ENCODE assay signal across 14 cellular contexts in the genomic region with DNA sequence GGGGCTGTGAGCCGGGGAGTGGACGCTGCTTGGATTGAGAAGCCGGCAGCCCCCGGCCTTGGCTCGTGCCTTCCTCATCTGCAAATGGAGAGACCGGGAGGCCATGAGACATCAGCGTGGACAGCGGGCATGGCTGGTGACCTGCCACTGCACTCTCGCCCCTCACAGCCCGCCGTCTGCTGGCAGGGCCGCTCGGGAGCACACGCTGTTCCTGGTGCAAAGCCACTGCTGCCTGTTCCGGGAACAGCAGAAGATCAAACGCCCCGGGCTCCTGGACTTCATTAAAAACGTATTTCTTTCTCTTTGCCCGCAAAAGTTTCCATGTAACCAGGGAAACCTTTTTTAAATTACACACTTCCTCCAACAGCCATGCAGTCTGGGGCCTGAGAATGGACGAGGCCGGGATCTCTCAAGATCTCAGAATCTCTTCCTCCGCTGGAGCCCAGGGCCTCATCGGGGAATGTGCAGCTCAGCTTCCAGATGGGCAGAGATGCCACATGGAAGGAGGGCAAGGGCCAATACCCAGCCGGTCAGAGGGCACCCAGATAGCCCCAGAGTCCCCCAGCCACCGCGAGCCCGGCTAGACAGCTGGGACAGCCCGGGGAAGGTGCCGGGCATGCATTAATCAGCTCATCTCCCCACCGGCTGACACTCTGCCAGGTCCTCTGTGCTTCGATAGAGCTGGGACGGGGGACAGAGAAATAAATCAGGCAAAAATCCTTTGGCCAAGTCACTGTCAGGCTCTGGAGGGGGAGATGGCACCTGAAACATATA.
A peak's percentile ranks its signal among the peaks of the same experiment; 100 is the strongest.
DNase-seq lines count a peak whose midpoint lies in the region; ATAC-seq, FAIRE-seq and TF ChIP-seq lines count a peak whose summit lies in the region.
"Had no signal": no experiment of that assay in that cellular context is flagged by ENCODE, and none has a peak within 500 bp of the region (broad histone marks: within the 10 kb centered on the region; RNA-seq: fewer than 3 reads in every experiment).

No MANE protein-coding gene starts in this region.

- no peak overlapping the region for H3K4me3 Mint-ChIP-seq in stimulated activated memory B cell treated with anti-CD40 and anti-IgM and Interleukin-4, amounts not matched to agents 10 μg/mL and 1 μg/mL and 100 μg/mL, for 72 hours
- H3K4me3 Mint-ChIP-seq: WTC11 had no signal

- H2AK5ac ChIP-seq in neuronal stem cell (ENCODE audit: low read depth, low read length): peak overlapping the region; percentile 70

- intact Hi-C loops in HepG2 (cut with micrococcal nuclease; ENCODE audit: unreplicated experiment) (no loop called here), aorta (cut with DNase I) (no loop called here)

- POLR2A ChIA-PET in HepG2 (lab: Yijun Ruan, JAX): no interaction called here

- TF ChIP-seq EP300 in HepG2 (IDR thresholded peaks at IDR 0.05; ENCODE audit: low read depth in 2 of 2, low read length in 2 of 2): no peak
- TF ChIP-seq EP300 in HepG2 (CRISPR knock-in tag; IDR thresholded peaks at IDR 0.05; ENCODE audit: borderline replicate concordance): no peak

- peaks cover 46% of the 10 kb centered on the region for H3K27me3 Mint-ChIP-seq in stimulated activated memory B cell treated with anti-CD40 and anti-IgM and Interleukin-4, amounts not matched to agents 10 μg/mL and 1 μg/mL and 100 μg/mL, for 72 hours

- H3K9ac ChIP-seq in liver (ENCODE audit: low read depth in 1 of 2, low read length in 2 of 2): no peak overlapping the region
- H3K9ac ChIP-seq in HepG2 (ENCODE audit: insufficient read depth, low read depth, low read length): no peak overlapping the region
- H3K9ac ChIP-seq in neuronal stem cell (ENCODE audit: low read depth, low read length, poor library complexity): no peak overlapping the region

- H3K4me1 Mint-ChIP-seq in stimulated activated memory B cell treated with anti-CD40 and anti-IgM and Interleukin-4, amounts not matched to agents 10 μg/mL and 1 μg/mL and 100 μg/mL, for 72 hours: no peaks in the 10 kb centered on the region
- H3K4me1 Mint-ChIP-seq: WTC11 had no signal

- FAIRE-seq in HepG2 (lab: Jason Lieb, UNC): no peak
- FAIRE-seq: H1 had no signal

- DNase-seq in HepG2 (ENCODE audit: low spot score) (no peak), fibroblast of villous mesenchyme (ENCODE audit: low read depth) (peak; percentile 30), neuronal stem cell (ENCODE audit: low spot score) (no peak), aorta (peak; percentile 65 to 73), DMS153 treated with DMSO at 0.1 percent for 48 hours (lab: John Stamatoyannopoulos, UW; ENCODE audit: unreplicated experiment) (no peak)
- no peak for DNase-seq in activated naive CD4-positive, alpha-beta T cell treated with anti-CD3 and anti-CD28 coated beads, Interleukin-2, amount 50 U/mL, for 16 hours
- DNase-seq: GF-D8, KG1 had no signal

- BruUV-seq in HepG2 (replicated peaks; lab: Mats Ljungman, UMichigan): no TSS peak

- H2BK120ac ChIP-seq in neuronal stem cell (ENCODE audit: low read depth, low read length): no peak overlapping the region

- peak overlapping the region; percentile 66 for H2BK5ac ChIP-seq in neuronal stem cell (ENCODE audit: low read length)

- no peak overlapping the region for H4K8ac ChIP-seq in neuronal stem cell (ENCODE audit: low read depth, low read length)

- peak overlapping the region; percentile 21 for H3K14ac ChIP-seq in neuronal stem cell (ENCODE audit: low read length)

- no peak overlapping the region for H3K4ac ChIP-seq in neuronal stem cell (ENCODE audit: low read length)

- no peak for TF ChIP-seq RAD21 in liver (IDR thresholded peaks at IDR 0.05)
- TF ChIP-seq RAD21 in HepG2 (CRISPR knock-in tag; IDR thresholded peaks at IDR 0.05): no peak

- H3K23ac ChIP-seq in neuronal stem cell (ENCODE audit: low read depth, low read length, poor library complexity): no peak overlapping the region

- no peaks in the 10 kb centered on the region for H3K36me3 Mint-ChIP-seq in stimulated activated memory B cell treated with anti-CD40 and anti-IgM and Interleukin-4, amounts not matched to agents 10 μg/mL and 1 μg/mL and 100 μg/mL, for 72 hours
- H3K36me3 Mint-ChIP-seq: WTC11 had no signal

- H2AFZ ChIP-seq in HepG2 (ENCODE audit: low read length): no peak overlapping the region
- H2AFZ ChIP-seq in neuronal stem cell (ENCODE audit: low read length): peak overlapping the region; percentile 0

- no peaks in the 10 kb centered on the region for H4K20me1 ChIP-seq in HepG2 (ENCODE audit: insufficient read depth, low read length)

- H2BK12ac ChIP-seq in neuronal stem cell (ENCODE audit: low read length): peak overlapping the region; percentile 22

- peak overlapping the region; percentile 76 for H3K18ac ChIP-seq in neuronal stem cell (ENCODE audit: low read length)

- no peaks in the 10 kb centered on the region for H3K79me2 ChIP-seq in HepG2 (ENCODE audit: insufficient read depth, low read length)

- H3K4me3 ChIP-seq in liver (ENCODE audit: low read depth in 1 of 3, low read length in 3 of 3) (no peak overlapping the region), HepG2 (replicated peaks in 1 of 3; ENCODE audit: insufficient read depth in 1 of 3, low read depth in 2 of 3, low read length in 3 of 3) (no peak overlapping the region), fibroblast of villous mesenchyme (ENCODE audit: low read depth, low read length) (no peak overlapping the region), neuronal stem cell (ENCODE audit: low read length in 2 of 2) (no peak overlapping the region), aorta (ENCODE audit: low read length in 2 of 2) (no peak overlapping the region)

- no peaks in the 10 kb centered on the region for H3K36me3 ChIP-seq in liver (ENCODE audit: control insufficient read depth in 4 of 4, insufficient read depth in 3 of 4, low read depth in 1 of 4, low read length in 3 of 4)
- H3K36me3 ChIP-seq in HepG2 (replicated peaks in 1 of 2; ENCODE audit: control insufficient read depth in 1 of 2, insufficient read depth in 2 of 2, low read length in 2 of 2): no peaks in the 10 kb centered on the region
- H3K36me3 ChIP-seq in neuronal stem cell (replicated peaks in 1 of 2; ENCODE audit: control insufficient read depth in 2 of 2, insufficient read depth in 2 of 2, low read length in 2 of 2): no peaks in the 10 kb centered on the region
- no peaks in the 10 kb centered on the region for H3K36me3 ChIP-seq in aorta (ENCODE audit: control insufficient read depth in 1 of 2, insufficient read depth in 2 of 2, low read length in 1 of 2)
- H3K36me3 ChIP-seq: neutrophil had no signal

- ATAC-seq in HepG2 (no peak), aorta (ENCODE audit: low FRiP score) (peak; percentile 69)
- no peak for ATAC-seq in stimulated activated memory B cell treated with anti-CD40 and anti-IgM and Interleukin-4, amounts not matched to agents 10 μg/mL and 1 μg/mL and 100 μg/mL, for 72 hours
- ATAC-seq: WTC11 had no signal

- TF ChIP-seq POLR2A in HepG2 (IDR thresholded peaks at IDR 0.05; ENCODE audit: insufficient read depth in 1 of 2, low read depth in 2 of 2, low read length in 2 of 2): no peak

- in situ Hi-C loops in HepG2 (cut with HindIII; ENCODE audit: extremely low pct_ligation_motif_present, low pct_unique_long_range_greater_than_20kb): loop anchor here (25.0 kb wide), 1 partner anchor 752 kb away; the partner anchor contains the start of gene PNPLA5

- peak overlapping the region; percentile 56 to 63 for H3K27ac ChIP-seq in liver (ENCODE audit: low read depth in 1 of 2, low read length in 2 of 2)
- H3K27ac ChIP-seq in HepG2 (ENCODE audit: extremely low read length, insufficient read depth, low read length): no peak overlapping the region
- no peak overlapping the region for H3K27ac ChIP-seq in neuronal stem cell (replicated peaks; ENCODE audit: low read length)
- H3K27ac ChIP-seq in aorta (ENCODE audit: low read depth in 1 of 2, low read length in 2 of 2): no peak overlapping the region
- H3K27ac ChIP-seq: neutrophil had no signal

- no peak for TF ChIP-seq CTCF in liver (IDR thresholded peaks at IDR 0.05; ENCODE audit: low read depth, low read length, missing input control)
- TF ChIP-seq CTCF in HepG2 (CRISPR knock-in tag; IDR thresholded peaks at IDR 0.05): no peak
- no peak for TF ChIP-seq CTCF in fibroblast of villous mesenchyme (IDR thresholded peaks at IDR 0.05; ENCODE audit: insufficient read depth, low read depth, low read length)

- H3K27ac Mint-ChIP-seq in stimulated activated memory B cell treated with anti-CD40 and anti-IgM and Interleukin-4, amounts not matched to agents 10 μg/mL and 1 μg/mL and 100 μg/mL, for 72 hours: no peak overlapping the region
- H3K27ac Mint-ChIP-seq: activated T-helper 2 cell treated with anti-CD3 and anti-CD28 coated beads, Interferon-gamma antibody, Interleukin-2, Interleukin-4, amounts not matched to agents 10 μg/mL and 5 μg/mL and 100 μg/mL, durations not matched to agents 14 hours and 24 hours and 36 hours; WTC11 had no signal

- no peaks in the 10 kb centered on the region for H3K79me1 ChIP-seq in neuronal stem cell (ENCODE audit: low read depth, low read length)

- 77% methylated on average over 32 of the region's 32 CpGs for WGBS in liver
- 44% methylated on average over 17 of the region's 32 CpGs for WGBS in HepG2 (ENCODE audit: low lambda C conversion rate)
- WGBS in neuronal stem cell (ENCODE audit: extremely low coverage in 2 of 2, insufficient read length in 2 of 2, insufficient replicate concordance in 1 of 2), 2 donors: no CpG with 5 or more reads among the region's 32 CpGs
- WGBS in aorta, 2 donors: 66 to 67% methylated on average over 32 of the region's 32 CpGs

- peaks cover 11% of the 10 kb centered on the region for H3K9me3 Mint-ChIP-seq in stimulated activated memory B cell treated with anti-CD40 and anti-IgM and Interleukin-4, amounts not matched to agents 10 μg/mL and 1 μg/mL and 100 μg/mL, for 72 hours
- H3K9me3 Mint-ChIP-seq: activated T-helper 2 cell treated with anti-CD3 and anti-CD28 coated beads, Interferon-gamma antibody, Interleukin-2, Interleukin-4, amounts not matched to agents 10 μg/mL and 5 μg/mL and 100 μg/mL, durations not matched to agents 14 hours and 24 hours and 36 hours; WTC11 had no signal

- H3K27me3 ChIP-seq in liver (ENCODE audit: control insufficient read depth in 4 of 4, insufficient read depth in 4 of 4, low read length in 3 of 4): no peaks in the 10 kb centered on the region
- H3K27me3 ChIP-seq in HepG2 (ENCODE audit: control insufficient read depth in 1 of 2, insufficient read depth in 2 of 2, low read length in 2 of 2): peaks cover 0 to 6% of the 10 kb centered on the region in 2 experiments; a peak in 1 of 5 replicates
- H3K27me3 ChIP-seq in neuronal stem cell (ENCODE audit: control insufficient read depth in 3 of 3, insufficient read depth in 3 of 3, low read depth in 1 of 3, low read length in 3 of 3): no peaks in the 10 kb centered on the region
- H3K27me3 ChIP-seq in aorta (ENCODE audit: control insufficient read depth in 1 of 2, insufficient read depth in 2 of 2, low read length in 1 of 2): no peaks in the 10 kb centered on the region

- CTCF ChIA-PET in HepG2 (lab: Yijun Ruan, JAX; ENCODE audit: low intra/inter-chr PET ratio, low total read pairs): interaction anchor here (1.3 kb wide), 1 partner anchor 45 kb away, joined by 4 read pairs; no protein-coding TSS in a partner anchor

- H2BK15ac ChIP-seq in neuronal stem cell (ENCODE audit: low read length): peak overlapping the region; percentile 6

- H4K91ac ChIP-seq in neuronal stem cell (ENCODE audit: low read depth, low read length, poor library complexity): no peak overlapping the region

- H3K4me2 ChIP-seq in HepG2 (ENCODE audit: low read depth, low read length) (no peak overlapping the region), neuronal stem cell (ENCODE audit: insufficient read depth, low read length, poor library complexity, severe bottlenecking) (no peak overlapping the region)

- H3K9me3 ChIP-seq in liver (ENCODE audit: control insufficient read depth in 4 of 4, low read length in 3 of 4) (no peaks in the 10 kb centered on the region), HepG2 (ENCODE audit: low read length) (no peaks in the 10 kb centered on the region), neuronal stem cell (replicated peaks in 1 of 2; ENCODE audit: control insufficient read depth in 2 of 2, insufficient read depth in 1 of 2, low read depth in 1 of 2, low read length in 2 of 2) (no peaks in the 10 kb centered on the region), aorta (ENCODE audit: control insufficient read depth, low read length) (no peaks in the 10 kb centered on the region)
- H3K9me3 ChIP-seq: neutrophil had no signal

- H3K4me1 ChIP-seq in liver (ENCODE audit: control insufficient read depth in 4 of 4, insufficient read depth in 4 of 4, low read length in 3 of 4): no peaks in the 10 kb centered on the region
- peaks cover 18% of the 10 kb centered on the region for H3K4me1 ChIP-seq in HepG2 (ENCODE audit: insufficient read depth, low read length)
- peaks cover 0 to 2% of the 10 kb centered on the region in 2 donors for H3K4me1 ChIP-seq in neuronal stem cell (ENCODE audit: control insufficient read depth in 2 of 2, insufficient read depth in 1 of 2, low read depth in 1 of 2, low read length in 2 of 2)
- no peaks in the 10 kb centered on the region for H3K4me1 ChIP-seq in aorta (ENCODE audit: control insufficient read depth in 1 of 2, insufficient read depth in 2 of 2, low read length in 2 of 2)

Comparison
In these comparisons a context has a peak if more than half of its experiments do, and no peak if none do; other contexts are left out.
1. H3K27ac ChIP-seq: peak in liver (2 of 2); none in HepG2 (single experiment), neuronal stem cell (single experiment) and aorta (0 of 2).
2. DNase-seq: peak in fibroblast of villous mesenchyme (single experiment) and aorta (2 of 2); none in HepG2 (single experiment), neuronal stem cell (single experiment), activated naive CD4-positive, alpha-beta T cell treated with anti-CD3 and anti-CD28 coated beads, Interleukin-2, amount 50 U/mL, for 16 hours (single experiment) and DMS153 treated with DMSO at 0.1 percent for 48 hours (single experiment).